ENCODE assay signal across 10 cellular contexts in the genomic region with DNA sequence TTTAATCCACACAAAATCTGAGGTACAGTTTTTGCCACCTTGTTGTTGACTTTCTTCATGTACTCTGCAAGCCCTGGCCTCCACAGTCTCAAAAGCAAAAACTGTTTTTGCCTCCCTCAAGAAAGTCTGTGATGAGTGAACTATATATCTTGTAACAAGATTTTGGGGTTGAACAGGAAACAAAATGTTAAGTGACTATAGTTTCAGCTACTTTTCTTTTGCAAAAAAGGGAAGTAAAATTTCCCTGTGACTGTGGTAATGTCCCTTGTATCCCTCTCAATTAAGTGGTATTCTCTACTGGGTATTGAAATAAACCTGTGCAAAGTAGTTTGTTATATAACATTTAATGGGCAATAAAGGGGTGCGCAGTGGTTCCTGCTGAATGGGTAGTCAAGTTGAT. TPM values are rescaled to one million over a fixed set of nuclear protein-coding genes. Genes with fewer than 3 reads are reported as not detected.
DNase-seq lines count a peak whose midpoint lies in the region; ATAC-seq lines count a peak whose summit lies in the region.
"Had no signal": no experiment of that assay in that cellular context is flagged by ENCODE, and none has a peak within 500 bp of the region (broad histone marks: within the 10 kb centered on the region; RNA-seq: fewer than 3 reads in every experiment).

No MANE protein-coding gene starts in this region.

- H3K27me3 ChIP-seq in naive thymus-derived CD4-positive, alpha-beta T cell (ENCODE audit: control insufficient read depth in 2 of 2, insufficient read depth in 2 of 2, low read length in 2 of 2) = no peaks in the 10 kb centered on the region
- H3K27me3 ChIP-seq in trophoblast cell (ENCODE audit: insufficient read depth, low read length) = no peaks in the 10 kb centered on the region
- H3K27me3 ChIP-seq: foreskin keratinocyte had no signal

- H3K4me3 Mint-ChIP-seq in naive thymus-derived CD4-positive, alpha-beta T cell = peak overlapping the region in 3 of 10 donors; percentile 7 to 59 (median 15)

- H3K18ac ChIP-seq in trophoblast cell (ENCODE audit: low read length) = no peak overlapping the region

- H3K14ac ChIP-seq in trophoblast cell (ENCODE audit: low read length) = no peak overlapping the region

- peaks cover 9 to 30% of the 10 kb centered on the region in 2 donors for H3K4me1 ChIP-seq in naive thymus-derived CD4-positive, alpha-beta T cell (ENCODE audit: control insufficient read depth in 2 of 2, insufficient read depth in 2 of 2, low read length in 2 of 2)
- H3K4me1 ChIP-seq in trophoblast cell (ENCODE audit: control insufficient read depth in 1 of 2, insufficient read depth in 2 of 2, low read length in 2 of 2) = no peaks in the 10 kb centered on the region

- POLR2A ChIA-PET in naive thymus-derived CD4-positive, alpha-beta T cell (lab: Charles Lee) = no interaction called here

- H3K27ac ChIP-seq in naive thymus-derived CD4-positive, alpha-beta T cell (ENCODE audit: low read depth, low read length) = no peak overlapping the region
- H3K27ac ChIP-seq in trophoblast cell (ENCODE audit: low read depth, low read length) = no peak overlapping the region
- H3K27ac ChIP-seq: foreskin keratinocyte had no signal

- WGBS in trophoblast cell (ENCODE audit: extremely low coverage, insufficient coverage, insufficient read length) = no CpG with 5 or more reads among the region's 1 CpG

- no peak overlapping the region for H4K12ac ChIP-seq in trophoblast cell (ENCODE audit: low read depth, low read length)

- H2BK5ac ChIP-seq in trophoblast cell (ENCODE audit: low read depth, low read length, poor library complexity) = no peak overlapping the region

- CTCF ChIA-PET in naive thymus-derived CD4-positive, alpha-beta T cell (lab: Charles Lee) = no interaction called here

- H3K36me3 ChIP-seq in naive thymus-derived CD4-positive, alpha-beta T cell (ENCODE audit: control insufficient read depth in 2 of 3, insufficient read depth in 3 of 3, low read length in 3 of 3) = peaks cover 0 to 3% (median 0%) of the 10 kb centered on the region in 3 experiments
- peaks cover 0 to 3% of the 10 kb centered on the region in 2 experiments for H3K36me3 ChIP-seq in trophoblast cell (ENCODE audit: control insufficient read depth in 1 of 2, insufficient read depth in 2 of 2, low read length in 2 of 2)

- no peak overlapping the region for H3K4ac ChIP-seq in trophoblast cell (ENCODE audit: low read depth, low read length)

- H2BK12ac ChIP-seq in trophoblast cell (ENCODE audit: low read length) = no peak overlapping the region

- H2BK120ac ChIP-seq in trophoblast cell (ENCODE audit: insufficient read depth, low read length, poor library complexity) = no peak overlapping the region

- no peak overlapping the region for H3K4me2 ChIP-seq in trophoblast cell (ENCODE audit: low read length)

- peaks cover 56 to 78% (median 68%) of the 10 kb centered on the region in 7 donors for H3K4me1 Mint-ChIP-seq in naive thymus-derived CD4-positive, alpha-beta T cell

- no peak overlapping the region for H2AFZ ChIP-seq in trophoblast cell (ENCODE audit: insufficient read depth, low read length, poor library complexity)

- no peak overlapping the region for H2AK5ac ChIP-seq in trophoblast cell (ENCODE audit: low read length)

- H4K91ac ChIP-seq in trophoblast cell (ENCODE audit: low read depth, low read length) = no peak overlapping the region

- no peaks in the 10 kb centered on the region for H3K79me1 ChIP-seq in trophoblast cell (ENCODE audit: low read length)

- no peaks in the 10 kb centered on the region for H3K27me3 Mint-ChIP-seq in naive thymus-derived CD4-positive, alpha-beta T cell

- H3K9me3 Mint-ChIP-seq in naive thymus-derived CD4-positive, alpha-beta T cell = no peaks in the 10 kb centered on the region

- H3K23ac ChIP-seq in trophoblast cell (ENCODE audit: low read length) = no peak overlapping the region

- DNase-seq in NAMALWA (ENCODE audit: low spot score) (peak; percentile 7), NCI-H1436 (lab: John Stamatoyannopoulos, UW) (no peak), trophoblast cell (no peak), left lobe of liver (ENCODE audit: low spot score) (no peak), NCI-H69 (lab: John Stamatoyannopoulos, UW) (no peak)
- no peak for DNase-seq in naive thymus-derived CD4-positive, alpha-beta T cell
- DNase-seq: foreskin keratinocyte had no signal

- peaks cover 2% of the 10 kb centered on the region for H3K79me2 ChIP-seq in trophoblast cell (ENCODE audit: control insufficient read depth, insufficient read depth, low read length, poor library complexity)

- H3K9me3 ChIP-seq in naive thymus-derived CD4-positive, alpha-beta T cell (ENCODE audit: control insufficient read depth in 2 of 3, low read length in 3 of 3) = no peaks in the 10 kb centered on the region
- no peaks in the 10 kb centered on the region for H3K9me3 ChIP-seq in trophoblast cell (ENCODE audit: insufficient read depth, low read depth, low read length)

- H3K9ac ChIP-seq in trophoblast cell (ENCODE audit: low read length) = no peak overlapping the region

- intact Hi-C loops in naive thymus-derived CD4-positive, alpha-beta T cell (cut with micrococcal nuclease) = loop anchor here in 1 of 2 donors (2.0 kb wide), 1 partner anchor 21 kb away; a partner anchor contains a TSS

- H3K36me3 Mint-ChIP-seq in naive thymus-derived CD4-positive, alpha-beta T cell = peaks cover 0 to 22% (median 5%) of the 10 kb centered on the region in 5 donors

- no peak overlapping the region for H3K4me3 ChIP-seq in naive thymus-derived CD4-positive, alpha-beta T cell (ENCODE audit: low read length)
- no peak overlapping the region for H3K4me3 ChIP-seq in trophoblast cell (ENCODE audit: low read depth, low read length)

- ATAC-seq in GM18861 (IDR thresholded peaks at IDR 0.05; ENCODE audit: unreplicated experiment) = peak; percentile 60
- peak; percentile 42 for ATAC-seq in HG02610 (IDR thresholded peaks at IDR 0.05; ENCODE audit: unreplicated experiment)
- ATAC-seq in naive thymus-derived CD4-positive, alpha-beta T cell = peak; percentile 14
- no peak for ATAC-seq in left lobe of liver
- ATAC-seq: foreskin keratinocyte had no signal

- no peak overlapping the region for H4K8ac ChIP-seq in trophoblast cell (ENCODE audit: low read depth, low read length)

- peak overlapping the region in 5 of 9 donors; percentile 4 to 79 (median 34) for H3K27ac Mint-ChIP-seq in naive thymus-derived CD4-positive, alpha-beta T cell

RNA-seq across cellular contexts. Expression of a gene that starts 21.3 kb away (rescaled TPM):
- total RNA-seq in naive thymus-derived CD4-positive, alpha-beta T cell = not detected
- not detected for polyA plus RNA-seq in naive thymus-derived CD4-positive, alpha-beta T cell
- 0.96 and 1.1 TPM in 2 replicates for polyA plus RNA-seq in trophoblast cell (2013)
- total RNA-seq in left lobe of liver = not detected
- total RNA-seq: foreskin keratinocyte, skeletal muscle tissue had no signal
